ENCODE assay signal across 16 cellular contexts in genomic region chr12:109881752-109882151, GRCh38. TPM values are rescaled to one million over a fixed set of nuclear protein-coding genes. Genes with fewer than 3 reads are reported as not detected.
DNase-seq lines count a peak whose midpoint lies in the region; ATAC-seq and TF ChIP-seq lines count a peak whose summit lies in the region.
"Had no signal": no experiment of that assay in that cellular context is flagged by ENCODE, and none has a peak within 500 bp of the region (broad histone marks: within the 10 kb centered on the region; RNA-seq: fewer than 3 reads in every experiment).

No MANE protein-coding gene starts in this region.

- H3K27ac Mint-ChIP-seq in activated naive CD8-positive, alpha-beta T cell treated with anti-CD3 and anti-CD28 coated beads, Interleukin-2, amount 10 ng/mL, durations not matched to agents 7 days and 5 days: no peak overlapping the region
- H3K27ac Mint-ChIP-seq in activated naive CD8-positive, alpha-beta T cell treated with anti-CD3 and anti-CD28 coated beads, Interleukin-2, amount 50 U/mL, for 24 hours: no peak overlapping the region
- H3K27ac Mint-ChIP-seq in WTC11 (peak overlapping the region; percentile 93), glutamatergic neuron (ENCODE audit: unreplicated experiment) (no peak overlapping the region), type B pancreatic cell (peak overlapping the region; percentile 95)

- H3K36me3 Mint-ChIP-seq in activated naive CD8-positive, alpha-beta T cell treated with anti-CD3 and anti-CD28 coated beads, Interleukin-2, amount 10 ng/mL, durations not matched to agents 7 days and 5 days: no peaks in the 10 kb centered on the region
- no peaks in the 10 kb centered on the region for H3K36me3 Mint-ChIP-seq in activated naive CD8-positive, alpha-beta T cell treated with anti-CD3 and anti-CD28 coated beads, Interleukin-2, amount 50 U/mL, for 24 hours (ENCODE audit: low read depth)
- H3K36me3 Mint-ChIP-seq in WTC11 (no peaks in the 10 kb centered on the region), glutamatergic neuron (ENCODE audit: unreplicated experiment) (peaks cover 6% of the 10 kb centered on the region), type B pancreatic cell (no peaks in the 10 kb centered on the region)

- peak overlapping the region; percentile 91 for H3K4me3 Mint-ChIP-seq in activated naive CD8-positive, alpha-beta T cell treated with anti-CD3 and anti-CD28 coated beads, Interleukin-2, amount 10 ng/mL, durations not matched to agents 7 days and 5 days
- H3K4me3 Mint-ChIP-seq in activated naive CD8-positive, alpha-beta T cell treated with anti-CD3 and anti-CD28 coated beads, Interleukin-2, amount 50 U/mL, for 24 hours: no peak overlapping the region
- H3K4me3 Mint-ChIP-seq in WTC11 (peak overlapping the region; percentile 80), glutamatergic neuron (ENCODE audit: unreplicated experiment) (peak overlapping the region; percentile 92), type B pancreatic cell (peak overlapping the region; percentile 91)

- POLR2A ChIA-PET in activated naive CD8-positive, alpha-beta T cell treated with anti-CD3 and anti-CD28 coated beads, Interleukin-2, amount 10 ng/mL, durations not matched to agents 7 days and 5 days (lab: Charles Lee): interaction anchor here (0.7 to 1.6 kb wide), 2 partner anchors 29 to 50 kb away, joined by 3 read pairs; no protein-coding TSS in a partner anchor
- POLR2A ChIA-PET in WTC11 (lab: Charles Lee): no interaction called here

- no peak for DNase-seq in activated naive CD8-positive, alpha-beta T cell treated with anti-CD3 and anti-CD28 coated beads, Interleukin-2, amount 10 ng/mL, durations not matched to agents 7 days and 5 days
- no peak for DNase-seq in activated naive CD8-positive, alpha-beta T cell treated with anti-CD3 and anti-CD28 coated beads, Interleukin-2, amount 50 U/mL, for 24 hours
- DNase-seq in WTC11 (ENCODE audit: low spot score) (no peak), glutamatergic neuron (no peak), type B pancreatic cell (ENCODE audit: extremely low spot score, unreplicated experiment) (no peak), NCI-H526 treated with DMSO at 0.1 percent for 48 hours (lab: John Stamatoyannopoulos, UW) (no peak)
- no peak for DNase-seq in effector CD4-positive, alpha-beta T cell
- DNase-seq: caudate nucleus; DMS 273 treated with DMSO at 0.1 percent for 48 hours; NCI-H1417 treated with DMSO at 0.1 percent for 48 hours; NCI-H446; stimulated activated CD4-positive, alpha-beta T cell treated with anti-CD3 and anti-CD28 coated beads, Interleukin-2, amount 100 ng/mL, for 24 hours; transverse colon had no signal

- peaks cover 20% of the 10 kb centered on the region for H3K27me3 Mint-ChIP-seq in activated naive CD8-positive, alpha-beta T cell treated with anti-CD3 and anti-CD28 coated beads, Interleukin-2, amount 10 ng/mL, durations not matched to agents 7 days and 5 days
- no peaks in the 10 kb centered on the region for H3K27me3 Mint-ChIP-seq in activated naive CD8-positive, alpha-beta T cell treated with anti-CD3 and anti-CD28 coated beads, Interleukin-2, amount 50 U/mL, for 24 hours
- H3K27me3 Mint-ChIP-seq in WTC11 (ENCODE audit: low read depth) (peaks cover 30% of the 10 kb centered on the region), glutamatergic neuron (ENCODE audit: unreplicated experiment) (peaks cover 15% of the 10 kb centered on the region), type B pancreatic cell (peaks cover 19% of the 10 kb centered on the region)

- H3K9me3 Mint-ChIP-seq in activated naive CD8-positive, alpha-beta T cell treated with anti-CD3 and anti-CD28 coated beads, Interleukin-2, amount 10 ng/mL, durations not matched to agents 7 days and 5 days: no peaks in the 10 kb centered on the region
- no peaks in the 10 kb centered on the region for H3K9me3 Mint-ChIP-seq in activated naive CD8-positive, alpha-beta T cell treated with anti-CD3 and anti-CD28 coated beads, Interleukin-2, amount 50 U/mL, for 24 hours
- H3K9me3 Mint-ChIP-seq in WTC11: no peaks in the 10 kb centered on the region
- H3K9me3 Mint-ChIP-seq in glutamatergic neuron (ENCODE audit: unreplicated experiment): peaks cover 14% of the 10 kb centered on the region
- H3K9me3 Mint-ChIP-seq in type B pancreatic cell: no peaks in the 10 kb centered on the region

- ATAC-seq in activated naive CD8-positive, alpha-beta T cell treated with anti-CD3 and anti-CD28 coated beads, Interleukin-2, amount 10 ng/mL, durations not matched to agents 7 days and 5 days (ENCODE audit: low read depth): no peak
- no peak for ATAC-seq in activated naive CD8-positive, alpha-beta T cell treated with anti-CD3 and anti-CD28 coated beads, Interleukin-2, amount 50 U/mL, for 24 hours
- ATAC-seq in WTC11: no peak
- ATAC-seq in HG03196 (IDR thresholded peaks at IDR 0.05; ENCODE audit: unreplicated experiment): no peak
- ATAC-seq: K562, Panc1 had no signal

- TF ChIP-seq CTCF in WTC11 (IDR thresholded peaks at IDR 0.05): no peak
- no peak for TF ChIP-seq CTCF in glutamatergic neuron (IDR thresholded peaks at IDR 0.05; ENCODE audit: partially characterized antibody, unreplicated experiment)
- no peak for TF ChIP-seq CTCF in type B pancreatic cell (conservative IDR thresholded peaks at IDR 0.05)

- H3K4me1 Mint-ChIP-seq in activated naive CD8-positive, alpha-beta T cell treated with anti-CD3 and anti-CD28 coated beads, Interleukin-2, amount 10 ng/mL, durations not matched to agents 7 days and 5 days: peaks cover 26% of the 10 kb centered on the region
- H3K4me1 Mint-ChIP-seq in activated naive CD8-positive, alpha-beta T cell treated with anti-CD3 and anti-CD28 coated beads, Interleukin-2, amount 50 U/mL, for 24 hours: peaks cover 32% of the 10 kb centered on the region
- H3K4me1 Mint-ChIP-seq in WTC11 (peaks cover 48% of the 10 kb centered on the region), glutamatergic neuron (ENCODE audit: low read depth, unreplicated experiment) (peaks cover 24% of the 10 kb centered on the region), type B pancreatic cell (ENCODE audit: unreplicated experiment) (peaks cover 38% of the 10 kb centered on the region)

- CTCF ChIA-PET in WTC11 (lab: Charles Lee): interaction anchor here (1.0 to 2.9 kb wide), 4 partner anchors 13 to 45 kb away, joined by 3 to 15 read pairs (median 5); partner anchors contain the start of gene TCHP

TF ChIP-seq in WTC11, 78 proteins besides CTCF, POLR2A, EP300 and RAD21 (continues in another document):
- no peak for TF ChIP-seq NFATC4 (CRISPR knock-in tag; IDR thresholded peaks at IDR 0.05)
- TF ChIP-seq ZNF396 (CRISPR knock-in tag; IDR thresholded peaks at IDR 0.05; ENCODE audit: borderline replicate concordance): no peak
- no peak for TF ChIP-seq CBFB (CRISPR knock-in tag; IDR thresholded peaks at IDR 0.05; ENCODE audit: low read depth)
- no peak for TF ChIP-seq NR3C1 (CRISPR knock-in tag; conservative IDR thresholded peaks at IDR 0.05; ENCODE audit: low read depth)
- TF ChIP-seq HMGXB4 (CRISPR knock-in tag; IDR thresholded peaks at IDR 0.05): no peak
- TF ChIP-seq ZMAT4 (CRISPR knock-in tag; IDR thresholded peaks at IDR 0.05): no peak
- TF ChIP-seq USF1 (CRISPR knock-in tag; IDR thresholded peaks at IDR 0.05): no peak
- TF ChIP-seq ZNF138 (CRISPR knock-in tag; conservative IDR thresholded peaks at IDR 0.05): no peak
- TF ChIP-seq ZNF671 (CRISPR knock-in tag; IDR thresholded peaks at IDR 0.05): no peak

RNA-seq across cellular contexts. Expression of gene GLTP, which starts 1.4 kb away (rescaled TPM):
- total RNA-seq in activated naive CD8-positive, alpha-beta T cell treated with anti-CD3 and anti-CD28 coated beads, Interleukin-2, amount 10 ng/mL, durations not matched to agents 7 days and 5 days: 10 to 100 TPM; 18.3 to 20.2 TPM
- total RNA-seq in WTC11 (2021) (21.6 to 25.8 TPM (median 22.8 TPM) in 3 replicates), glutamatergic neuron (ENCODE audit: unreplicated experiment) (22.6 TPM), type B pancreatic cell (ENCODE audit: low replicate concordance) (48.7 and 118 TPM in 2 replicates)

RNA-seq across cellular contexts. Expression of gene TCHP, which starts 18.3 kb away (rescaled TPM):
- total RNA-seq in activated naive CD8-positive, alpha-beta T cell treated with anti-CD3 and anti-CD28 coated beads, Interleukin-2, amount 10 ng/mL, durations not matched to agents 7 days and 5 days: 10 to 100 TPM; 34.4 to 37.2 TPM
- total RNA-seq in WTC11 (2021) (7.9 to 10.1 TPM (median 10.0 TPM) in 3 replicates), glutamatergic neuron (ENCODE audit: unreplicated experiment) (31.7 TPM), type B pancreatic cell (ENCODE audit: low replicate concordance) (21.6 TPM in 2 replicates)

RNA-seq across cellular contexts. Expression of gene TRPV4, which starts 48.6 kb away (rescaled TPM):
- not detected for total RNA-seq in activated naive CD8-positive, alpha-beta T cell treated with anti-CD3 and anti-CD28 coated beads, Interleukin-2, amount 10 ng/mL, durations not matched to agents 7 days and 5 days
- total RNA-seq in WTC11 (2021): 2.9 to 5.4 TPM (median 5.1 TPM) in 3 replicates
- total RNA-seq in glutamatergic neuron (ENCODE audit: unreplicated experiment): 0.17 TPM
- 2.1 and 3.1 TPM in 2 replicates for total RNA-seq in type B pancreatic cell (ENCODE audit: low replicate concordance)
- total RNA-seq: K562 had no signal

Comparison
In these comparisons a context has a peak if more than half of its experiments do, and no peak if none do; other contexts are left out.
1. H3K27ac Mint-ChIP-seq: peak in WTC11 (single experiment) and type B pancreatic cell (single experiment); none in activated naive CD8-positive, alpha-beta T cell treated with anti-CD3 and anti-CD28 coated beads, Interleukin-2, amount 10 ng/mL, durations not matched to agents 7 days and 5 days (single experiment), activated naive CD8-positive, alpha-beta T cell treated with anti-CD3 and anti-CD28 coated beads, Interleukin-2, amount 50 U/mL, for 24 hours (single experiment) and glutamatergic neuron (single experiment).